ENCODE assay signal across 1 cellular context in genomic region chr3:186331043-186331442, GRCh38.
TF ChIP-seq lines count a peak whose summit lies in the region.

No MANE protein-coding gene starts in this region.

TF ChIP-seq in GM12878, 131 proteins besides CTCF, POLR2A, EP300 and RAD21 (continued from another document):
- TF ChIP-seq ZBTB11 (CRISPR knock-in tag; IDR thresholded peaks at IDR 0.05) (no peak), NR2C2 (IDR thresholded peaks at IDR 0.05; ENCODE audit: borderline replicate concordance, control insufficient read depth, insufficient read length, low read depth) (no peak), KAT2A (conservative IDR thresholded peaks at IDR 0.05; ENCODE audit: control insufficient read depth, low read depth, low read length) (no peak), RELA (IDR thresholded peaks at IDR 0.05; ENCODE audit: borderline replicate concordance, partially characterized antibody) (no peak), BCL11A (IDR thresholded peaks at IDR 0.05; ENCODE audit: low read depth, low read length) (peak; percentile 73), BRCA1 (IDR thresholded peaks at IDR 0.05; ENCODE audit: low read depth, low read length) (no peak), POU2F2 (IDR thresholded peaks at IDR 0.05; ENCODE audit: borderline replicate concordance, low read depth, low read length) (no peak), FOS (IDR thresholded peaks at IDR 0.05; ENCODE audit: borderline replicate concordance, extremely low read depth, insufficient read length) (no peak), EED (IDR thresholded peaks at IDR 0.05; ENCODE audit: low read depth) (no peak), JUND (IDR thresholded peaks at IDR 0.05; ENCODE audit: low read depth, low read length) (no peak), ESRRA (IDR thresholded peaks at IDR 0.05; ENCODE audit: low read length) (no peak), ATF7 (IDR thresholded peaks at IDR 0.05; ENCODE audit: low read depth) (peak; percentile 17; the same call in 1 of the 2 replicates), CBX5 (IDR thresholded peaks at IDR 0.05; ENCODE audit: low read depth) (no peak), HDAC2 (IDR thresholded peaks at IDR 0.05) (no peak), NR2F1 (conservative IDR thresholded peaks at IDR 0.05) (peak; percentile 34; the same call in 1 of the 2 replicates), SMARCA5 (IDR thresholded peaks at IDR 0.05) (no peak), HDAC6 (IDR thresholded peaks at IDR 0.05; ENCODE audit: unreplicated experiment) (no peak), ZNF24 (IDR thresholded peaks at IDR 0.05) (no peak), ZNF207 (IDR thresholded peaks at IDR 0.05; ENCODE audit: borderline replicate concordance) (no peak), RUNX3 (IDR thresholded peaks at IDR 0.05; ENCODE audit: low read length) (peak; percentile 96), NFIC (IDR thresholded peaks at IDR 0.05; ENCODE audit: low read depth, low read length) (peak; percentile 85; the same call in 1 of the 2 replicates), POLR2AphosphoS2 (IDR thresholded peaks at IDR 0.05; ENCODE audit: low read depth, low read length) (no peak), EGR1 (IDR thresholded peaks at IDR 0.05; ENCODE audit: borderline replicate concordance in 1 of 2, low read depth in 2 of 2, low read length in 2 of 2) (no peak), CBFB (IDR thresholded peaks at IDR 0.05; ENCODE audit: low read depth) (0 out of 2 replicates have a peak, but pooled peaks have one; percentile 66)
- TF ChIP-seq, protein P1, sequence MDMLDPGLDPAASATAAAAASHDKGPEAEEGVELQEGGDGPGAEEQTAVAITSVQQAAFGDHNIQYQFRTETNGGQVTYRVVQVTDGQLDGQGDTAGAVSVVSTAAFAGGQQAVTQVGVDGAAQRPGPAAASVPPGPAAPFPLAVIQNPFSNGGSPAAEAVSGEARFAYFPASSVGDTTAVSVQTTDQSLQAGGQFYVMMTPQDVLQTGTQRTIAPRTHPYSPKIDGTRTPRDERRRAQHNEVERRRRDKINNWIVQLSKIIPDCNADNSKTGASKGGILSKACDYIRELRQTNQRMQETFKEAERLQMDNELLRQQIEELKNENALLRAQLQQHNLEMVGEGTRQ (IDR thresholded peaks at IDR 0.05; ENCODE audit: borderline replicate concordance, low read depth, low read length), result no peak
- TF ChIP-seq, protein P2, sequence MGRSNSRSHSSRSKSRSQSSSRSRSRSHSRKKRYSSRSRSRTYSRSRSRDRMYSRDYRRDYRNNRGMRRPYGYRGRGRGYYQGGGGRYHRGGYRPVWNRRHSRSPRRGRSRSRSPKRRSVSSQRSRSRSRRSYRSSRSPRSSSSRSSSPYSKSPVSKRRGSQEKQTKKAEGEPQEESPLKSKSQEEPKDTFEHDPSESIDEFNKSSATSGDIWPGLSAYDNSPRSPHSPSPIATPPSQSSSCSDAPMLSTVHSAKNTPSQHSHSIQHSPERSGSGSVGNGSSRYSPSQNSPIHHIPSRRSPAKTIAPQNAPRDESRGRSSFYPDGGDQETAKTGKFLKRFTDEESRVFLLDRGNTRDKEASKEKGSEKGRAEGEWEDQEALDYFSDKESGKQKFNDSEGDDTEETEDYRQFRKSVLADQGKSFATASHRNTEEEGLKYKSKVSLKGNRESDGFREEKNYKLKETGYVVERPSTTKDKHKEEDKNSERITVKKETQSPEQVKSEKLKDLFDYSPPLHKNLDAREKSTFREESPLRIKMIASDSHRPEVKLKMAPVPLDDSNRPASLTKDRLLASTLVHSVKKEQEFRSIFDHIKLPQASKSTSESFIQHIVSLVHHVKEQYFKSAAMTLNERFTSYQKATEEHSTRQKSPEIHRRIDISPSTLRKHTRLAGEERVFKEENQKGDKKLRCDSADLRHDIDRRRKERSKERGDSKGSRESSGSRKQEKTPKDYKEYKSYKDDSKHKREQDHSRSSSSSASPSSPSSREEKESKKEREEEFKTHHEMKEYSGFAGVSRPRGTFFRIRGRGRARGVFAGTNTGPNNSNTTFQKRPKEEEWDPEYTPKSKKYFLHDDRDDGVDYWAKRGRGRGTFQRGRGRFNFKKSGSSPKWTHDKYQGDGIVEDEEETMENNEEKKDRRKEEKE (IDR thresholded peaks at IDR 0.05), result no peak
- TF ChIP-seq, protein P3, sequence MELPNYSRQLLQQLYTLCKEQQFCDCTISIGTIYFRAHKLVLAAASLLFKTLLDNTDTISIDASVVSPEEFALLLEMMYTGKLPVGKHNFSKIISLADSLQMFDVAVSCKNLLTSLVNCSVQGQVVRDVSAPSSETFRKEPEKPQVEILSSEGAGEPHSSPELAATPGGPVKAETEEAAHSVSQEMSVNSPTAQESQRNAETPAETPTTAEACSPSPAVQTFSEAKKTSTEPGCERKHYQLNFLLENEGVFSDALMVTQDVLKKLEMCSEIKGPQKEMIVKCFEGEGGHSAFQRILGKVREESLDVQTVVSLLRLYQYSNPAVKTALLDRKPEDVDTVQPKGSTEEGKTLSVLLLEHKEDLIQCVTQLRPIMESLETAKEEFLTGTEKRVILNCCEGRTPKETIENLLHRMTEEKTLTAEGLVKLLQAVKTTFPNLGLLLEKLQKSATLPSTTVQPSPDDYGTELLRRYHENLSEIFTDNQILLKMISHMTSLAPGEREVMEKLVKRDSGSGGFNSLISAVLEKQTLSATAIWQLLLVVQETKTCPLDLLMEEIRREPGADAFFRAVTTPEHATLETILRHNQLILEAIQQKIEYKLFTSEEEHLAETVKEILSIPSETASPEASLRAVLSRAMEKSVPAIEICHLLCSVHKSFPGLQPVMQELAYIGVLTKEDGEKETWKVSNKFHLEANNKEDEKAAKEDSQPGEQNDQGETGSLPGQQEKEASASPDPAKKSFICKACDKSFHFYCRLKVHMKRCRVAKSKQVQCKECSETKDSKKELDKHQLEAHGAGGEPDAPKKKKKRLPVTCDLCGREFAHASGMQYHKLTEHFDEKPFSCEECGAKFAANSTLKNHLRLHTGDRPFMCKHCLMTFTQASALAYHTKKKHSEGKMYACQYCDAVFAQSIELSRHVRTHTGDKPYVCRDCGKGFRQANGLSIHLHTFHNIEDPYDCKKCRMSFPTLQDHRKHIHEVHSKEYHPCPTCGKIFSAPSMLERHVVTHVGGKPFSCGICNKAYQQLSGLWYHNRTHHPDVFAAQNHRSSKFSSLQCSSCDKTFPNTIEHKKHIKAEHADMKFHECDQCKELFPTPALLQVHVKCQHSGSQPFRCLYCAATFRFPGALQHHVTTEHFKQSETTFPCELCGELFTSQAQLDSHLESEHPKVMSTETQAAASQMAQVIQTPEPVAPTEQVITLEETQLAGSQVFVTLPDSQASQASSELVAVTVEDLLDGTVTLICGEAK (IDR thresholded peaks at IDR 0.05; ENCODE audit: borderline replicate concordance), result no peak
- TF ChIP-seq, protein P4, sequence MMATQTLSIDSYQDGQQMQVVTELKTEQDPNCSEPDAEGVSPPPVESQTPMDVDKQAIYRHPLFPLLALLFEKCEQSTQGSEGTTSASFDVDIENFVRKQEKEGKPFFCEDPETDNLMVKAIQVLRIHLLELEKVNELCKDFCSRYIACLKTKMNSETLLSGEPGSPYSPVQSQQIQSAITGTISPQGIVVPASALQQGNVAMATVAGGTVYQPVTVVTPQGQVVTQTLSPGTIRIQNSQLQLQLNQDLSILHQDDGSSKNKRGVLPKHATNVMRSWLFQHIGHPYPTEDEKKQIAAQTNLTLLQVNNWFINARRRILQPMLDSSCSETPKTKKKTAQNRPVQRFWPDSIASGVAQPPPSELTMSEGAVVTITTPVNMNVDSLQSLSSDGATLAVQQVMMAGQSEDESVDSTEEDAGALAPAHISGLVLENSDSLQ (IDR thresholded peaks at IDR 0.05), result no peak
- TF ChIP-seq, protein P5, sequence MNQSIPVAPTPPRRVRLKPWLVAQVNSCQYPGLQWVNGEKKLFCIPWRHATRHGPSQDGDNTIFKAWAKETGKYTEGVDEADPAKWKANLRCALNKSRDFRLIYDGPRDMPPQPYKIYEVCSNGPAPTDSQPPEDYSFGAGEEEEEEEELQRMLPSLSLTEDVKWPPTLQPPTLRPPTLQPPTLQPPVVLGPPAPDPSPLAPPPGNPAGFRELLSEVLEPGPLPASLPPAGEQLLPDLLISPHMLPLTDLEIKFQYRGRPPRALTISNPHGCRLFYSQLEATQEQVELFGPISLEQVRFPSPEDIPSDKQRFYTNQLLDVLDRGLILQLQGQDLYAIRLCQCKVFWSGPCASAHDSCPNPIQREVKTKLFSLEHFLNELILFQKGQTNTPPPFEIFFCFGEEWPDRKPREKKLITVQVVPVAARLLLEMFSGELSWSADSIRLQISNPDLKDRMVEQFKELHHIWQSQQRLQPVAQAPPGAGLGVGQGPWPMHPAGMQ (IDR thresholded peaks at IDR 0.05; ENCODE audit: borderline replicate concordance), result no peak
- TF ChIP-seq, protein P6, sequence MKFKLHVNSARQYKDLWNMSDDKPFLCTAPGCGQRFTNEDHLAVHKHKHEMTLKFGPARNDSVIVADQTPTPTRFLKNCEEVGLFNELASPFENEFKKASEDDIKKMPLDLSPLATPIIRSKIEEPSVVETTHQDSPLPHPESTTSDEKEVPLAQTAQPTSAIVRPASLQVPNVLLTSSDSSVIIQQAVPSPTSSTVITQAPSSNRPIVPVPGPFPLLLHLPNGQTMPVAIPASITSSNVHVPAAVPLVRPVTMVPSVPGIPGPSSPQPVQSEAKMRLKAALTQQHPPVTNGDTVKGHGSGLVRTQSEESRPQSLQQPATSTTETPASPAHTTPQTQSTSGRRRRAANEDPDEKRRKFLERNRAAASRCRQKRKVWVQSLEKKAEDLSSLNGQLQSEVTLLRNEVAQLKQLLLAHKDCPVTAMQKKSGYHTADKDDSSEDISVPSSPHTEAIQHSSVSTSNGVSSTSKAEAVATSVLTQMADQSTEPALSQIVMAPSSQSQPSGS (IDR thresholded peaks at IDR 0.05; ENCODE audit: low read length), result 0 out of 2 replicates have a peak, but pooled peaks have one; percentile 38
